ENCODE assay signal across 23 cellular contexts in genomic region chr1:244874974-244875579, GRCh38. TPM values are rescaled to one million over a fixed set of nuclear protein-coding genes. Genes with fewer than 3 reads are reported as not detected.
A peak's percentile ranks its signal among the peaks of the same experiment; 100 is the strongest.
DNase-seq lines count a peak whose midpoint lies in the region; ATAC-seq, FAIRE-seq and TF ChIP-seq lines count a peak whose summit lies in the region.
"Had no signal": no experiment of that assay in that cellular context is flagged by ENCODE, and none has a peak within 500 bp of the region (broad histone marks: within the 10 kb centered on the region; RNA-seq: fewer than 3 reads in every experiment).

No MANE protein-coding gene starts in this region.

- 25% methylated on average over 7 of the region's 7 CpGs for WGBS in HepG2 (ENCODE audit: low lambda C conversion rate)
- 63% methylated on average over 6 of the region's 7 CpGs for WGBS in right lobe of liver (ENCODE audit: insufficient coverage, low coverage, low lambda C conversion rate, missing lambda C conversion rate)

- H3K27ac ChIP-seq in HepG2 (ENCODE audit: extremely low read length, insufficient read depth, low read length) (no peak overlapping the region), right lobe of liver (no peak overlapping the region), right atrium auricular region (no peak overlapping the region)
- H3K27ac ChIP-seq: BLaER1, cardiac muscle cell, pancreas, sigmoid colon had no signal

- no peaks in the 10 kb centered on the region for H3K79me2 ChIP-seq in HepG2 (ENCODE audit: insufficient read depth, low read length)

- no peak for TF ChIP-seq EP300 in HepG2 (IDR thresholded peaks at IDR 0.05; ENCODE audit: low read depth in 2 of 2, low read length in 2 of 2)
- TF ChIP-seq EP300 in HepG2 (CRISPR knock-in tag; IDR thresholded peaks at IDR 0.05; ENCODE audit: borderline replicate concordance), result no peak

- in situ Hi-C loops in HepG2 (cut with HindIII; ENCODE audit: extremely low pct_ligation_motif_present, low pct_unique_long_range_greater_than_20kb), result no loop called here

- H3K9me3 Mint-ChIP-seq in activated T-helper 2 cell treated with anti-CD3 and anti-CD28 coated beads, Interferon-gamma antibody, Interleukin-2, Interleukin-4, amounts not matched to agents 10 μg/mL and 5 μg/mL and 100 μg/mL, durations not matched to agents 14 hours and 24 hours and 36 hours, result no peaks in the 10 kb centered on the region
- H3K9me3 Mint-ChIP-seq: natural killer cell treated with Interleukin-12 subunit alpha and Interleukin-12 subunit beta and Interleukin-15 and Interleukin-18, amount 100 ng/mL, for 72 hours had no signal

- H3K36me3 ChIP-seq in HepG2 (replicated peaks in 1 of 2; ENCODE audit: control insufficient read depth in 1 of 2, insufficient read depth in 2 of 2, low read length in 2 of 2) (no peaks in the 10 kb centered on the region), right lobe of liver (no peaks in the 10 kb centered on the region), endocrine pancreas (ENCODE audit: control insufficient read depth, insufficient read depth, low read length) (no peaks in the 10 kb centered on the region), right atrium auricular region (no peaks in the 10 kb centered on the region)
- H3K36me3 ChIP-seq: BLaER1, cardiac muscle cell, pancreas, sigmoid colon had no signal

- H3K36me3 Mint-ChIP-seq in activated T-helper 2 cell treated with anti-CD3 and anti-CD28 coated beads, Interferon-gamma antibody, Interleukin-2, Interleukin-4, amounts not matched to agents 10 μg/mL and 5 μg/mL and 100 μg/mL, durations not matched to agents 14 hours and 24 hours and 36 hours (ENCODE audit: low read depth), result no peaks in the 10 kb centered on the region
- H3K36me3 Mint-ChIP-seq: natural killer cell treated with Interleukin-12 subunit alpha and Interleukin-12 subunit beta and Interleukin-15 and Interleukin-18, amount 100 ng/mL, for 72 hours had no signal

- peaks cover 0 to 3% of the 10 kb centered on the region in 2 experiments; a peak in 2 of 5 replicates for H3K27me3 ChIP-seq in HepG2 (ENCODE audit: control insufficient read depth in 1 of 2, insufficient read depth in 2 of 2, low read length in 2 of 2)
- no peaks in the 10 kb centered on the region for H3K27me3 ChIP-seq in right lobe of liver
- H3K27me3 ChIP-seq in endocrine pancreas (ENCODE audit: control insufficient read depth, insufficient read depth, low read length), result no peaks in the 10 kb centered on the region
- H3K27me3 ChIP-seq in right atrium auricular region, result no peaks in the 10 kb centered on the region
- H3K27me3 ChIP-seq: BLaER1, cardiac muscle cell, pancreas, sigmoid colon had no signal

- H3K4me1 Mint-ChIP-seq in activated T-helper 2 cell treated with anti-CD3 and anti-CD28 coated beads, Interferon-gamma antibody, Interleukin-2, Interleukin-4, amounts not matched to agents 10 μg/mL and 5 μg/mL and 100 μg/mL, durations not matched to agents 14 hours and 24 hours and 36 hours (ENCODE audit: low read depth), result no peaks in the 10 kb centered on the region

- POLR2A ChIA-PET in HepG2 (lab: Yijun Ruan, JAX), result no interaction called here

- peaks cover 13% of the 10 kb centered on the region for H3K4me1 ChIP-seq in HepG2 (ENCODE audit: insufficient read depth, low read length)
- no peaks in the 10 kb centered on the region for H3K4me1 ChIP-seq in right lobe of liver
- H3K4me1 ChIP-seq in endocrine pancreas (ENCODE audit: control insufficient read depth, insufficient read depth, low read length), result no peaks in the 10 kb centered on the region
- no peaks in the 10 kb centered on the region for H3K4me1 ChIP-seq in right atrium auricular region
- H3K4me1 ChIP-seq: pancreas, sigmoid colon had no signal

- no peak for TF ChIP-seq RAD21 in HepG2 (CRISPR knock-in tag; IDR thresholded peaks at IDR 0.05)

- no peak for FAIRE-seq in HepG2 (lab: Jason Lieb, UNC)
- FAIRE-seq: endothelial cell of umbilical vein, H54, HTR-8/SVneo, pancreas had no signal

- H3K4me3 Mint-ChIP-seq in activated T-helper 2 cell treated with anti-CD3 and anti-CD28 coated beads, Interferon-gamma antibody, Interleukin-2, Interleukin-4, amounts not matched to agents 10 μg/mL and 5 μg/mL and 100 μg/mL, durations not matched to agents 14 hours and 24 hours and 36 hours (ENCODE audit: low read depth), result no peak overlapping the region
- H3K4me3 Mint-ChIP-seq: natural killer cell treated with Interleukin-12 subunit alpha and Interleukin-12 subunit beta and Interleukin-15 and Interleukin-18, amount 100 ng/mL, for 72 hours had no signal

- H3K9me3 ChIP-seq in HepG2 (ENCODE audit: low read length) (no peaks in the 10 kb centered on the region), right lobe of liver (no peaks in the 10 kb centered on the region), endocrine pancreas (ENCODE audit: control insufficient read depth, low read length) (no peaks in the 10 kb centered on the region), right atrium auricular region (no peaks in the 10 kb centered on the region)
- H3K9me3 ChIP-seq: BLaER1, pancreas, sigmoid colon had no signal

- ATAC-seq in HepG2 (0 out of 3 replicates have a peak, but pooled peaks have one; percentile 36), right lobe of liver (no peak), HG02798 (IDR thresholded peaks at IDR 0.05; ENCODE audit: poor library complexity, unreplicated experiment) (no peak)
- ATAC-seq: left ventricle myocardium superior; natural killer cell treated with Interleukin-12 subunit alpha and Interleukin-12 subunit beta and Interleukin-15 and Interleukin-18, amount 100 ng/mL, for 72 hours; pancreas had no signal

- no peak overlapping the region for H3K4me2 ChIP-seq in HepG2 (ENCODE audit: low read depth, low read length)
- H3K4me2 ChIP-seq: BLaER1 had no signal

- TF ChIP-seq CTCF in HepG2 (CRISPR knock-in tag; IDR thresholded peaks at IDR 0.05) (no peak), right lobe of liver (IDR thresholded peaks at IDR 0.05) (no peak), right atrium auricular region (IDR thresholded peaks at IDR 0.05) (no peak), foreskin fibroblast (IDR thresholded peaks at IDR 0.05; ENCODE audit: low read depth, low read length) (no peak)

- DNase-seq in HepG2 (ENCODE audit: low spot score) (no peak), right lobe of liver (no peak), NCI-H2107 (lab: John Stamatoyannopoulos, UW) (peak; percentile 43), right atrium auricular region (ENCODE audit: low spot score) (no peak), foreskin fibroblast (no peak)
- no peak for DNase-seq in activated T-helper 2 cell treated with anti-CD3 and anti-CD28 coated beads, Interferon-gamma antibody, Interleukin-2, Interleukin-4, amounts not matched to agents 10 μg/mL and 5 μg/mL and 100 μg/mL, durations not matched to agents 14 hours and 24 hours and 36 hours (ENCODE audit: low spot score)
- DNase-seq: activated CD4-positive, alpha-beta T cell treated with anti-CD3 and anti-CD28 coated beads for 48 hours; activated naive CD4-positive, alpha-beta T cell treated with anti-CD3 and anti-CD28 coated beads, Interleukin-2, amount 50 U/mL, for 16 hours; anterior cingulate cortex; head of caudate nucleus; left ventricle myocardium superior; pancreas; sigmoid colon; stimulated activated CD4-positive, alpha-beta T cell treated with anti-CD3 and anti-CD28 coated beads, Interleukin-15, amount 100 ng/mL, for 24 hours; trophoblast cell had no signal

- H3K27me3 Mint-ChIP-seq in activated T-helper 2 cell treated with anti-CD3 and anti-CD28 coated beads, Interferon-gamma antibody, Interleukin-2, Interleukin-4, amounts not matched to agents 10 μg/mL and 5 μg/mL and 100 μg/mL, durations not matched to agents 14 hours and 24 hours and 36 hours (ENCODE audit: low read depth), result peaks cover 4% of the 10 kb centered on the region
- H3K27me3 Mint-ChIP-seq: natural killer cell treated with Interleukin-12 subunit alpha and Interleukin-12 subunit beta and Interleukin-15 and Interleukin-18, amount 100 ng/mL, for 72 hours had no signal

- no peak overlapping the region for H3K9ac ChIP-seq in HepG2 (ENCODE audit: insufficient read depth, low read depth, low read length)
- no peak overlapping the region for H3K9ac ChIP-seq in endocrine pancreas (ENCODE audit: control insufficient read depth, insufficient read depth, low read length)
- H3K9ac ChIP-seq: BLaER1 had no signal

- TF ChIP-seq POLR2A in HepG2 (IDR thresholded peaks at IDR 0.05; ENCODE audit: insufficient read depth in 1 of 2, low read depth in 2 of 2, low read length in 2 of 2) (no peak), right lobe of liver (IDR thresholded peaks at IDR 0.05) (no peak)

- CTCF ChIA-PET in HepG2 (lab: Yijun Ruan, JAX; ENCODE audit: low intra/inter-chr PET ratio, low total read pairs), result no interaction called here

- no peak overlapping the region for H3K27ac Mint-ChIP-seq in activated T-helper 2 cell treated with anti-CD3 and anti-CD28 coated beads, Interferon-gamma antibody, Interleukin-2, Interleukin-4, amounts not matched to agents 10 μg/mL and 5 μg/mL and 100 μg/mL, durations not matched to agents 14 hours and 24 hours and 36 hours
- H3K27ac Mint-ChIP-seq: natural killer cell treated with Interleukin-12 subunit alpha and Interleukin-12 subunit beta and Interleukin-15 and Interleukin-18, amount 100 ng/mL, for 72 hours had no signal

- no peak overlapping the region for H3K4me3 ChIP-seq in HepG2 (replicated peaks in 1 of 3; ENCODE audit: insufficient read depth in 1 of 3, low read depth in 2 of 3, low read length in 3 of 3)
- no peak overlapping the region for H3K4me3 ChIP-seq in right lobe of liver
- peak overlapping the region; percentile 47 for H3K4me3 ChIP-seq in endocrine pancreas (ENCODE audit: control insufficient read depth, insufficient read depth, low read length)
- no peak overlapping the region for H3K4me3 ChIP-seq in right atrium auricular region
- no peak overlapping the region for H3K4me3 ChIP-seq in foreskin fibroblast (ENCODE audit: low read depth in 1 of 2, low read length in 2 of 2)
- H3K4me3 ChIP-seq: BLaER1, cardiac muscle cell, pancreas, sigmoid colon had no signal

- intact Hi-C loops in HepG2 (cut with micrococcal nuclease; ENCODE audit: unreplicated experiment), result no loop called here
- intact Hi-C loops in right lobe of liver (cut with DNase I), result no loop called here
- intact Hi-C loops in activated T-helper 2 cell treated with anti-CD3 and anti-CD28 coated beads, Interferon-gamma antibody, Interleukin-2, Interleukin-4, amounts not matched to agents 10 μg/mL and 5 μg/mL and 100 μg/mL, durations not matched to agents 14 hours and 24 hours and 36 hours (cut with micrococcal nuclease), result no loop called here

- H2AFZ ChIP-seq in HepG2 (ENCODE audit: low read length), result no peak overlapping the region

- no TSS peak for BruUV-seq in HepG2 (replicated peaks; lab: Mats Ljungman, UMichigan)

- no peaks in the 10 kb centered on the region for H4K20me1 ChIP-seq in HepG2 (ENCODE audit: insufficient read depth, low read length)
- H4K20me1 ChIP-seq: BLaER1 had no signal

RNA-seq across cellular contexts. Expression of gene HNRNPU, which starts 10.7 kb away (rescaled TPM):
- 508 and 657 TPM in 2 replicates for total RNA-seq in HepG2 (2016; rRNA removed; fragmentation: Illumina TruSeq; extraction: Trizol)
- 36.7 and 41.2 TPM in 2 replicates for total RNA-seq in HepG2 (2016; cell fraction: cytosol; rRNA removed; fragmentation: Illumina TruSeq; extraction: Trizol; ENCODE audit: low read depth)
- 513 and 625 TPM in 2 replicates for total RNA-seq in HepG2 (2016; cell fraction: insoluble cytoplasmic fraction; rRNA removed; fragmentation: Illumina TruSeq; extraction: Trizol)
- 92.2 and 116 TPM in 2 replicates for total RNA-seq in HepG2 (2016; cell fraction: membrane; rRNA removed; fragmentation: Illumina TruSeq; extraction: Trizol)
- 356 and 374 TPM in 2 replicates for total RNA-seq in HepG2 (2016; cell fraction: nucleus; rRNA removed; fragmentation: Illumina TruSeq; extraction: Trizol)
- 87.9 and 101 TPM in 2 replicates for polyA plus RNA-seq in HepG2 (2011; rRNA removed)
- 51.0 and 69.9 TPM in 2 replicates for polyA plus RNA-seq in HepG2 (2011; cell fraction: cytosol; rRNA removed)
- polyA plus RNA-seq in HepG2 (2011; cell fraction: nucleus; rRNA removed), result 74.8 and 100.0 TPM in 2 replicates
- 171 and 263 TPM in 2 replicates for polyA plus RNA-seq in HepG2 (2012)
- 19.0 and 23.4 TPM in 2 replicates for polyA plus RNA-seq in HepG2 (2016; cell fraction: cytosol; fragmentation: Illumina TruSeq; extraction: Trizol; ENCODE audit: low read depth)
- 629 and 634 TPM in 2 replicates for polyA plus RNA-seq in HepG2 (2016; cell fraction: insoluble cytoplasmic fraction; fragmentation: Illumina TruSeq; extraction: Trizol; ENCODE audit: low read depth)
- polyA plus RNA-seq in HepG2 (2016; cell fraction: membrane; fragmentation: Illumina TruSeq; extraction: Trizol; ENCODE audit: low read depth), result 53.4 and 62.4 TPM in 2 replicates
- 455 and 473 TPM in 2 replicates for polyA plus RNA-seq in HepG2 (2016; cell fraction: nucleus; fragmentation: Illumina TruSeq; extraction: Trizol; ENCODE audit: insufficient read depth, low read depth)
- 81.5 and 284 TPM in 2 replicates for polyA minus RNA-seq in HepG2 (2011; rRNA and poly(A)+ RNA removed; ENCODE audit: low replicate concordance)
- polyA minus RNA-seq in HepG2 (2011; cell fraction: cytosol; rRNA and poly(A)+ RNA removed), result 160 and 172 TPM in 2 replicates
- polyA minus RNA-seq in HepG2 (2011; cell fraction: nucleus; rRNA and poly(A)+ RNA removed), result 231 and 261 TPM in 2 replicates
- total RNA-seq in right lobe of liver, result 100 to 1,000 TPM in 5 of 6 experiments, 10 to 100 TPM in 1; 73.3 to 183 (median 121) TPM
- total RNA-seq in right atrium auricular region, result 100 to 1,000 TPM; 175 to 206 TPM
- total RNA-seq in activated T-helper 2 cell treated with anti-CD3 and anti-CD28 coated beads, Interferon-gamma antibody, Interleukin-2, Interleukin-4, amounts not matched to agents 10 μg/mL and 5 μg/mL and 100 μg/mL, durations not matched to agents 14 hours and 24 hours and 36 hours, result 569 and 589 TPM in 2 replicates

RNA-seq across cellular contexts. Expression of gene COX20, which starts 39.6 kb away (rescaled TPM):
- total RNA-seq in HepG2 (2016; rRNA removed; fragmentation: Illumina TruSeq; extraction: Trizol) (95.8 and 110 TPM in 2 replicates), right lobe of liver (10 to 100 TPM; 16.8 to 28.5 (median 19.6) TPM), right atrium auricular region (10 to 100 TPM; 57.3 to 64.7 TPM)
- total RNA-seq in HepG2 (2016; cell fraction: cytosol; rRNA removed; fragmentation: Illumina TruSeq; extraction: Trizol; ENCODE audit: low read depth), result 122 and 124 TPM in 2 replicates
- total RNA-seq in HepG2 (2016; cell fraction: insoluble cytoplasmic fraction; rRNA removed; fragmentation: Illumina TruSeq; extraction: Trizol), result 90.4 and 108 TPM in 2 replicates
- total RNA-seq in HepG2 (2016; cell fraction: membrane; rRNA removed; fragmentation: Illumina TruSeq; extraction: Trizol), result 155 and 158 TPM in 2 replicates
- 33.7 and 46.6 TPM in 2 replicates for total RNA-seq in HepG2 (2016; cell fraction: nucleus; rRNA removed; fragmentation: Illumina TruSeq; extraction: Trizol)
- 24.3 and 34.4 TPM in 2 replicates for polyA plus RNA-seq in HepG2 (2011; rRNA removed)
- 18.9 and 30.5 TPM in 2 replicates for polyA plus RNA-seq in HepG2 (2011; cell fraction: cytosol; rRNA removed)
- 16.5 and 23.4 TPM in 2 replicates for polyA plus RNA-seq in HepG2 (2011; cell fraction: nucleus; rRNA removed)
- polyA plus RNA-seq in HepG2 (2012), result 51.2 and 83.5 TPM in 2 replicates
- 262 and 273 TPM in 2 replicates for polyA plus RNA-seq in HepG2 (2016; cell fraction: cytosol; fragmentation: Illumina TruSeq; extraction: Trizol; ENCODE audit: low read depth)
- polyA plus RNA-seq in HepG2 (2016; cell fraction: insoluble cytoplasmic fraction; fragmentation: Illumina TruSeq; extraction: Trizol; ENCODE audit: low read depth), result 173 and 179 TPM in 2 replicates
- polyA plus RNA-seq in HepG2 (2016; cell fraction: membrane; fragmentation: Illumina TruSeq; extraction: Trizol; ENCODE audit: low read depth), result 249 and 251 TPM in 2 replicates
- 103 and 109 TPM in 2 replicates for polyA plus RNA-seq in HepG2 (2016; cell fraction: nucleus; fragmentation: Illumina TruSeq; extraction: Trizol; ENCODE audit: insufficient read depth, low read depth)
- polyA minus RNA-seq in HepG2 (2011; rRNA and poly(A)+ RNA removed; ENCODE audit: low replicate concordance), result 5.2 and 10.0 TPM in 2 replicates
- polyA minus RNA-seq in HepG2 (2011; cell fraction: cytosol; rRNA and poly(A)+ RNA removed), result 8.2 and 13.3 TPM in 2 replicates
- 49.2 and 55.6 TPM in 2 replicates for polyA minus RNA-seq in HepG2 (2011; cell fraction: nucleus; rRNA and poly(A)+ RNA removed)
- 27.1 and 33.2 TPM in 2 replicates for total RNA-seq in activated T-helper 2 cell treated with anti-CD3 and anti-CD28 coated beads, Interferon-gamma antibody, Interleukin-2, Interleukin-4, amounts not matched to agents 10 μg/mL and 5 μg/mL and 100 μg/mL, durations not matched to agents 14 hours and 24 hours and 36 hours
